In genomic region chr11:125627236-125627910, GRCh38 we compare ENCODE assay signal across 1 cellular context.
TF ChIP-seq lines count a peak whose summit lies in the region.

No MANE protein-coding gene starts in this region.

TF ChIP-seq in IMR-90, 13 proteins besides CTCF, POLR2A, EP300 and RAD21:
- TF ChIP-seq MAZ (IDR thresholded peaks at IDR 0.05; ENCODE audit: borderline replicate concordance, low read depth, low read length) (no peak), FOS (IDR thresholded peaks at IDR 0.05; ENCODE audit: low read depth, low read length) (peak; percentile 24; the same call in 1 of the 2 replicates), NFE2L2 (IDR thresholded peaks at IDR 0.05; ENCODE audit: low read depth, low read length) (no peak), ELK1 (IDR thresholded peaks at IDR 0.05; ENCODE audit: borderline replicate concordance, low read depth, low read length) (no peak), RFX5 (IDR thresholded peaks at IDR 0.05; ENCODE audit: low read depth, low read length) (no peak), SMC3 (IDR thresholded peaks at IDR 0.05; ENCODE audit: low read depth, low read length) (no peak)
